ENCODE assay signal across 19 cellular contexts in genomic region chr2:19541884-19542283, GRCh38.
A peak's percentile ranks its signal among the peaks of the same experiment; 100 is the strongest.
DNase-seq lines count a peak whose midpoint lies in the region; ATAC-seq, FAIRE-seq and TF ChIP-seq lines count a peak whose summit lies in the region.
"Had no signal": no experiment of that assay in that cellular context is flagged by ENCODE, and none has a peak within 500 bp of the region (broad histone marks: within the 10 kb centered on the region; RNA-seq: fewer than 3 reads in every experiment).

No MANE protein-coding gene starts in this region.

- H3K4me1 ChIP-seq in HCT116 (ENCODE audit: control insufficient read depth in 1 of 2, insufficient read depth in 2 of 2, low read length in 2 of 2) (peaks cover 18 to 44% of the 10 kb centered on the region in 2 experiments), OCI-LY3 (ENCODE audit: low read length) (peaks cover 73% of the 10 kb centered on the region)

- H3K9me2 ChIP-seq in HCT116 (ENCODE audit: insufficient read depth): no peaks in the 10 kb centered on the region

- H3K79me2 ChIP-seq in HCT116 (ENCODE audit: insufficient read depth, low read length): no peaks in the 10 kb centered on the region
- H3K79me2 ChIP-seq in OCI-LY3 (ENCODE audit: low read length): no peaks in the 10 kb centered on the region

- BruUV-seq in HCT116 (replicated peaks; lab: Mats Ljungman, UMichigan): no TSS peak

- no peak for DNase-seq in HCT116 (ENCODE audit: low read depth, low spot score)
- peak; percentile 5 for DNase-seq in iPS DF 19.7 (ENCODE audit: low read depth, low spot score)
- no peak for DNase-seq in H54 (ENCODE audit: insufficient read length, low spot score)
- DNase-seq in Kasumi-1 (lab: John Stamatoyannopoulos, UW): no peak
- no peak for DNase-seq in amygdala (lab: John Stamatoyannopoulos, UW)
- DNase-seq: activated CD4-positive, CD25-positive, alpha-beta regulatory T cell treated with anti-CD3 and anti-CD28 coated beads, Interleukin-2, amount 50 U/mL, for 72 hours; activated effector memory CD4-positive, alpha-beta T cell treated with Interleukin-2 at 50 U/mL for 16 hours; cerebellar nuclear complex; effector memory CD8-positive, alpha-beta T cell; hypothalamus; left ventricle myocardium superior; NCI-H2029 treated with DMSO at 0.1 percent for 48 hours; NCI-H774; Right ventricle myocardium superior; stimulated activated naive CD4-positive, alpha-beta T cell had no signal

- H3K4me3 ChIP-seq in HCT116 (replicated peaks in 1 of 2; ENCODE audit: low read depth in 1 of 2, low read length in 2 of 2) (no peak overlapping the region), OCI-LY3 (ENCODE audit: low read length) (peak overlapping the region; percentile 45)
- H3K4me3 ChIP-seq: tibial nerve had no signal

- FAIRE-seq in H54 (lab: Jason Lieb, UNC): no peak

- RAD21 ChIA-PET in HCT116 (lab: Charles Lee; ENCODE audit: low non-redundant PET in 1 of 2, low total read pairs in 2 of 2, uncharacterized antibody in 2 of 2, unreplicated experiment in 2 of 2): no interaction called here

- intact Hi-C loops in HCT116 (cut with micrococcal nuclease): no loop called here

- no peaks in the 10 kb centered on the region for H4K20me1 ChIP-seq in HCT116 (ENCODE audit: insufficient read depth)
- no peaks in the 10 kb centered on the region for H4K20me1 ChIP-seq in OCI-LY3 (ENCODE audit: insufficient read depth, low read length)

- TF ChIP-seq POLR2A in HCT116 (IDR thresholded peaks at IDR 0.05; ENCODE audit: borderline replicate concordance, extremely low read depth, insufficient read depth, insufficient read length): no peak
- no peak for TF ChIP-seq POLR2A in H54 (IDR thresholded peaks at IDR 0.05; ENCODE audit: low read depth, low read length)

- TF ChIP-seq RAD21 in HCT116 (IDR thresholded peaks at IDR 0.05; ENCODE audit: low read depth): no peak

- no peaks in the 10 kb centered on the region for H3K36me3 ChIP-seq in HCT116 (ENCODE audit: control insufficient read depth in 1 of 2, insufficient read depth in 2 of 2, low read length in 2 of 2)
- no peaks in the 10 kb centered on the region for H3K36me3 ChIP-seq in OCI-LY3 (replicated peaks; ENCODE audit: low read depth, low read length)
- H3K36me3 ChIP-seq: tibial nerve had no signal

- 0 out of 3 replicates have a peak, but pooled peaks have one; percentile 4 for TF ChIP-seq CTCF in GM12872 (IDR thresholded peaks at IDR 0.05; ENCODE audit: insufficient read depth, low read depth, low read length)
- TF ChIP-seq CTCF in HCT116 (IDR thresholded peaks at IDR 0.05 in 2 of 3, conservative IDR thresholded peaks at IDR 0.05 in 1 of 3; ENCODE audit: borderline replicate concordance in 1 of 3, insufficient read depth in 1 of 3, low read depth in 2 of 3, low read length in 2 of 3): peak in 2 of 3 experiments; percentile 34 to 35; a peak in 3 of 6 replicates
- TF ChIP-seq CTCF in OCI-LY3 (IDR thresholded peaks at IDR 0.05; ENCODE audit: low read depth, low read length): peak; percentile 27; the same call in 1 of the 2 replicates

- CTCF ChIA-PET in HCT116 (lab: Charles Lee): interaction anchor here (0.9 kb wide), 1 partner anchor 176 kb away, joined by 3 read pairs; no protein-coding TSS in a partner anchor

- POLR2A ChIA-PET in HCT116 (lab: Charles Lee): no interaction called here

- no peak overlapping the region for H3K27ac ChIP-seq in HCT116 (ENCODE audit: low read depth, low read length)
- H3K27ac ChIP-seq in OCI-LY3 (ENCODE audit: low read length): peak overlapping the region; percentile 19; the same call in 1 of the 2 replicates

- no peaks in the 10 kb centered on the region for H3K27me3 ChIP-seq in HCT116 (ENCODE audit: insufficient read depth, low read length)
- no peaks in the 10 kb centered on the region for H3K27me3 ChIP-seq in OCI-LY3 (ENCODE audit: low read depth, low read length)
- H3K27me3 ChIP-seq: tibial nerve had no signal

- H3K4me2 ChIP-seq in HCT116 (ENCODE audit: low read length) (no peak overlapping the region), OCI-LY3 (ENCODE audit: low read length) (peak overlapping the region; percentile 46)

- H3K9me3 ChIP-seq in HCT116 (ENCODE audit: control insufficient read depth in 1 of 2, insufficient read depth in 1 of 2, low read depth in 1 of 2, low read length in 2 of 2): no peaks in the 10 kb centered on the region
- H3K9me3 ChIP-seq in OCI-LY3 (ENCODE audit: insufficient read depth, low read length): no peaks in the 10 kb centered on the region
- H3K9me3 ChIP-seq: tibial nerve had no signal

- H2AFZ ChIP-seq in HCT116 (ENCODE audit: low read depth, low read length, poor library complexity, severe bottlenecking): no peak overlapping the region
- no peak overlapping the region for H2AFZ ChIP-seq in OCI-LY3 (ENCODE audit: low read depth, low read length)

- ATAC-seq in HCT116 (peak; percentile 68), HG03460 (IDR thresholded peaks at IDR 0.05; ENCODE audit: unreplicated experiment) (no peak)
- ATAC-seq: effector memory CD8-positive, alpha-beta T cell; left ventricle myocardium superior had no signal

- no peak overlapping the region for H3K9ac ChIP-seq in HCT116 (ENCODE audit: low read length)
- no peak overlapping the region for H3K9ac ChIP-seq in OCI-LY3 (ENCODE audit: low read length)

TF ChIP-seq in HCT116, 20 proteins besides CTCF, POLR2A, EP300 and RAD21:
- no peak for TF ChIP-seq YY1 (IDR thresholded peaks at IDR 0.05; ENCODE audit: extremely low read depth, insufficient replicate concordance, low read depth, low read length)
- TF ChIP-seq TCF7L2 (IDR thresholded peaks at IDR 0.05; ENCODE audit: borderline replicate concordance, extremely low read depth, insufficient read depth, insufficient read length): no peak
- no peak for TF ChIP-seq EGR1 (IDR thresholded peaks at IDR 0.05; ENCODE audit: low read depth)
- TF ChIP-seq MAX (IDR thresholded peaks at IDR 0.05): no peak
